In the genomic region with DNA sequence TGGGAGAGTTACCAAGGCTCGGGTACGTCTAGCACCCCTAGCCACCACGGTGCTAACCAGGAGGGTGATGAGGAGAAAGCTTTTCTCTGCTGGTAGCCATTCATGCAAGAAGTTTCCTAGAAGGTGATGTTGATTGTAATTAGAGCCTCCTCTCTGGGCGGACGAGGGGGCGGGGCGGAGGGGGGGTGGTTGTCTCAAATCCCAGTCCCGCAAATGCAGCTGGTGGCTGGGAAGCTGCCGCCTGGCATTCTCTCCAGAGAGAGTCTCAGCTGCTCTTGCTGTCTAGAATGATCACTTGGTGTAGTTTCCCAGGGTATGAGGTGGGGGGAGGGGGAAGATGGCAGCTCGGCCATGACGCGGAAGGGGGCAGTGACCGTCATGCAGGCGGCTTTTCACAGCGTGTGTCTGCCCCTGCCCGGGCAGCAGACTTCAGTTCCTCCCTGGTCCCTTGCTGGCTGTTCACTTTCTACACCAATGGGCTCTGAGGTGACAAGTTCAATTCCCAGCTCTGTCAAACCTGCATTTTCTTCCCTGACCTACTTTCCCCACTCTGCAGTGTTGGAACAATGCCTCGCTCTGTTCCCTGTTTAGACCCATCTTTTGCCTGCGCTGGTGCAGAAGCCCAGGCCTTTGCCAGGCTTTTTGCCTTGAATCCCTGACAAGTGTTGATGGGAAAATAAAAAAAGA, we compare ENCODE assay signal across 8 cellular contexts.
A peak's percentile ranks its signal among the peaks of the same experiment; 100 is the strongest.
DNase-seq lines count a peak whose midpoint lies in the region; ATAC-seq and TF ChIP-seq lines count a peak whose summit lies in the region.

No MANE protein-coding gene starts in this region.

- H3F3A ChIP-seq in smooth muscle cell (ENCODE audit: low read depth): peaks cover 3% of the 10 kb centered on the region

- TF ChIP-seq POLR2A in spleen (IDR thresholded peaks at IDR 0.05): no peak

- TF ChIP-seq CTCF in KMS-11 (conservative IDR thresholded peaks at IDR 0.05; ENCODE audit: low read depth, low read length): no peak
- TF ChIP-seq CTCF in smooth muscle cell (IDR thresholded peaks at IDR 0.05; ENCODE audit: borderline replicate concordance, insufficient read depth, poor library complexity, severe bottlenecking): no peak
- no peak for TF ChIP-seq CTCF in spleen (IDR thresholded peaks at IDR 0.05 in 8 of 11, conservative IDR thresholded peaks at IDR 0.05 in 3 of 11)

- DNase-seq in brain pericyte (ENCODE audit: low read depth, low spot score) (peak; percentile 45), islet precursor cell (peak; percentile 87), smooth muscle cell (lab: John Stamatoyannopoulos, UW; ENCODE audit: unreplicated experiment) (peak; percentile 16), NAMALWA (ENCODE audit: low spot score) (no peak), spleen (no peak)
- DNase-seq in activated CD4-positive, CD25-positive, alpha-beta regulatory T cell (lab: John Stamatoyannopoulos, UW): no peak

- H3K79me2 ChIP-seq in KMS-11 (ENCODE audit: insufficient read depth, low read depth) (no peaks in the 10 kb centered on the region), smooth muscle cell (ENCODE audit: low read depth) (no peaks in the 10 kb centered on the region)

- H3K9ac ChIP-seq in KMS-11 (no peak overlapping the region), smooth muscle cell (ENCODE audit: low read depth) (no peak overlapping the region)

- no peak overlapping the region for H2AFZ ChIP-seq in KMS-11 (ENCODE audit: low read depth)
- H2AFZ ChIP-seq in smooth muscle cell (ENCODE audit: low read depth): peak overlapping the region; percentile 52

- H3K4me1 ChIP-seq in KMS-11 (ENCODE audit: low read depth, poor library complexity, severe bottlenecking) (peaks cover 26% of the 10 kb centered on the region), smooth muscle cell (ENCODE audit: low read depth) (peaks cover 52% of the 10 kb centered on the region), spleen (peaks cover 0 to 59% (median 28%) of the 10 kb centered on the region in 6 donors)

- H4K20me1 ChIP-seq in KMS-11 (ENCODE audit: insufficient read depth) (no peaks in the 10 kb centered on the region), smooth muscle cell (ENCODE audit: low read depth) (no peaks in the 10 kb centered on the region)

- H3K27me3 ChIP-seq in KMS-11 (ENCODE audit: insufficient read depth, low read depth) (no peaks in the 10 kb centered on the region), smooth muscle cell (ENCODE audit: low read depth) (no peaks in the 10 kb centered on the region), spleen (replicated peaks in 1 of 7) (no peaks in the 10 kb centered on the region)

- intact Hi-C loops in spleen (cut with DNase I; ENCODE audit: low total_unique reads): no loop called here

- WGBS in smooth muscle cell (ENCODE audit: low lambda C conversion rate): 17% methylated on average over 14 of the region's 18 CpGs
- WGBS in spleen, 5 donors: 75 to 85% (median 79%) methylated on average over 18 of the region's 18 CpGs

- H3K36me3 ChIP-seq in KMS-11 (ENCODE audit: insufficient read depth) (no peaks in the 10 kb centered on the region), smooth muscle cell (ENCODE audit: low read depth) (no peaks in the 10 kb centered on the region), spleen (no peaks in the 10 kb centered on the region)

- H3K4me2 ChIP-seq in KMS-11 (0 out of 2 replicates have a peak overlapping the region, but pooled peaks have one; percentile 26), smooth muscle cell (peak overlapping the region; percentile 68)

- H3K9me3 ChIP-seq in smooth muscle cell (replicated peaks; ENCODE audit: low read depth) (no peaks in the 10 kb centered on the region), spleen (no peaks in the 10 kb centered on the region)

- H3K27ac ChIP-seq in KMS-11 (no peak overlapping the region), smooth muscle cell (ENCODE audit: low read depth) (peak overlapping the region; percentile 58), spleen (peak overlapping the region in 3 of 8 donors; percentile 19 to 40 (median 22))

- ATAC-seq in GM21515 (IDR thresholded peaks at IDR 0.05; ENCODE audit: unreplicated experiment): no peak

- H3K4me3 ChIP-seq in KMS-11 (IDR thresholded peaks at IDR 0.05; ENCODE audit: insufficient read depth, low read depth, low read length) (no peak overlapping the region), smooth muscle cell (peak overlapping the region; percentile 14), spleen (no peak overlapping the region)

Comparison
In these comparisons a context has a peak if more than half of its experiments do, and no peak if none do; other contexts are left out.
1. DNase-seq: peak in brain pericyte (single experiment), islet precursor cell (single experiment) and smooth muscle cell (single experiment); none in NAMALWA (single experiment), spleen (single experiment) and activated CD4-positive, CD25-positive, alpha-beta regulatory T cell (0 of 4).